Comparison of ENCODE assay signal across 11 cellular contexts in genomic region chr2:19046986-19047780, GRCh38.
A peak's percentile ranks its signal among the peaks of the same experiment; 100 is the strongest.
DNase-seq lines count a peak whose midpoint lies in the region; ATAC-seq and TF ChIP-seq lines count a peak whose summit lies in the region.
"Had no signal": no experiment of that assay in that cellular context is flagged by ENCODE, and none has a peak within 500 bp of the region (broad histone marks: within the 10 kb centered on the region; RNA-seq: fewer than 3 reads in every experiment).

No MANE protein-coding gene starts in this region.

- no peaks in the 10 kb centered on the region for H3K79me1 ChIP-seq in mesendoderm (ENCODE audit: low read length)

- no peak overlapping the region for H3K27ac Mint-ChIP-seq in CD14-positive monocyte
- H3K27ac Mint-ChIP-seq: CD4-positive, alpha-beta T cell had no signal

- no peak overlapping the region for H3K23ac ChIP-seq in mesendoderm (ENCODE audit: low read length)

- intact Hi-C loops in right cardiac atrium (cut with DNase I) (no loop called here), CD14-positive monocyte (cut with micrococcal nuclease) (no loop called here)

- peaks cover 2% of the 10 kb centered on the region for H3K4me1 ChIP-seq in right cardiac atrium (ENCODE audit: control insufficient read depth, insufficient read depth, low read length)
- H3K4me1 ChIP-seq in mesendoderm (ENCODE audit: control insufficient read depth, low read depth, low read length), result no peaks in the 10 kb centered on the region
- H3K4me1 ChIP-seq: esophagus squamous epithelium had no signal

- no peak overlapping the region for H4K5ac ChIP-seq in mesendoderm (ENCODE audit: low read length)

- no peak overlapping the region for H3K4ac ChIP-seq in mesendoderm (ENCODE audit: low read depth, low read length)

- H3K4me3 Mint-ChIP-seq in CD14-positive monocyte, result no peak overlapping the region
- H3K4me3 Mint-ChIP-seq: CD4-positive, alpha-beta T cell had no signal

- ATAC-seq in GM18511 (IDR thresholded peaks at IDR 0.05; ENCODE audit: unreplicated experiment) (peak; percentile 94), GM21717 (IDR thresholded peaks at IDR 0.05; ENCODE audit: unreplicated experiment) (peak; percentile 80), HG03354 (IDR thresholded peaks at IDR 0.05; ENCODE audit: poor library complexity, severe bottlenecking, unreplicated experiment) (peak; percentile 90), right cardiac atrium (peak; percentile 89 to 92)

- H3K9me3 ChIP-seq in right cardiac atrium (ENCODE audit: control insufficient read depth, low read length), result no peaks in the 10 kb centered on the region
- H3K9me3 ChIP-seq: esophagus squamous epithelium had no signal

- H3K4me1 Mint-ChIP-seq in CD14-positive monocyte, result no peaks in the 10 kb centered on the region

- no peak overlapping the region for H2AK5ac ChIP-seq in mesendoderm (ENCODE audit: low read length)

- no peaks in the 10 kb centered on the region for H3K36me3 ChIP-seq in mesendoderm (ENCODE audit: control insufficient read depth, insufficient read depth, low read length)
- H3K36me3 ChIP-seq: esophagus squamous epithelium had no signal

- no peaks in the 10 kb centered on the region for H3K79me2 ChIP-seq in mesendoderm (ENCODE audit: control insufficient read depth, insufficient read depth, low read length)

- H3K27me3 ChIP-seq in right cardiac atrium (ENCODE audit: control insufficient read depth, insufficient read depth) (no peaks in the 10 kb centered on the region), mesendoderm (ENCODE audit: insufficient read depth, low read length, poor library complexity) (no peaks in the 10 kb centered on the region)
- H3K27me3 ChIP-seq: esophagus squamous epithelium had no signal

- TF ChIP-seq CTCF in CD14-positive monocyte (IDR thresholded peaks at IDR 0.05), result no peak

- H2BK15ac ChIP-seq in mesendoderm (replicated peaks; ENCODE audit: low read depth), result no peak overlapping the region

- H3K9me3 Mint-ChIP-seq in CD14-positive monocyte, result peaks cover 1 to 19% (median 4%) of the 10 kb centered on the region in 7 donors

- H3K27me3 Mint-ChIP-seq in CD14-positive monocyte (ENCODE audit: low read depth in 3 of 3), result peaks cover 0 to 2% (median 0%) of the 10 kb centered on the region in 3 donors
- H3K27me3 Mint-ChIP-seq: CD4-positive, alpha-beta T cell had no signal

- H3K9ac ChIP-seq in mesendoderm (ENCODE audit: low read length), result no peak overlapping the region

- no peak overlapping the region for H3K18ac ChIP-seq in mesendoderm (ENCODE audit: low read length)

- H3K4me2 ChIP-seq in mesendoderm (ENCODE audit: low read length), result no peak overlapping the region

- H4K8ac ChIP-seq in mesendoderm (ENCODE audit: low read depth, low read length), result no peak overlapping the region

- no peaks in the 10 kb centered on the region for H3K36me3 Mint-ChIP-seq in CD14-positive monocyte

- H3K27ac ChIP-seq in right cardiac atrium (ENCODE audit: low read length) (no peak overlapping the region), mesendoderm (ENCODE audit: low read depth, low read length) (no peak overlapping the region)
- H3K27ac ChIP-seq: esophagus squamous epithelium had no signal

- peak in 2 of 3 donors; percentile 12 to 37 for DNase-seq in right cardiac atrium
- DNase-seq in CD14-positive monocyte (ENCODE audit: low spot score), result no peak
- no peak for DNase-seq in nucleus accumbens (lab: John Stamatoyannopoulos, UW)
- DNase-seq in mesendoderm, result no peak
- no peak for DNase-seq in COLO668 (lab: John Stamatoyannopoulos, UW; ENCODE audit: unreplicated experiment)
- DNase-seq: CD4-positive, alpha-beta T cell; esophagus squamous epithelium; NCI-H446 treated with DMSO at 0.1 percent for 48 hours had no signal

- no peak overlapping the region for H3K56ac ChIP-seq in mesendoderm (ENCODE audit: low read length)

- H3K4me3 ChIP-seq in right cardiac atrium (ENCODE audit: low read length) (no peak overlapping the region), mesendoderm (ENCODE audit: low read length) (no peak overlapping the region)
- H3K4me3 ChIP-seq: esophagus squamous epithelium had no signal

- H2BK120ac ChIP-seq in mesendoderm (ENCODE audit: low read depth, low read length), result no peak overlapping the region

- H2BK5ac ChIP-seq in mesendoderm (ENCODE audit: low read length), result no peak overlapping the region

- 32% methylated on average over 4 of the region's 4 CpGs for WGBS in right cardiac atrium
- WGBS in mesendoderm (ENCODE audit: extremely low coverage, insufficient coverage, low lambda C conversion rate), result no CpG with 5 or more reads among the region's 4 CpGs

Comparison
In these comparisons a context has a peak if more than half of its experiments do, and no peak if none do; other contexts are left out.
1. DNase-seq: peak in right cardiac atrium (2 of 3); none in CD14-positive monocyte (single experiment), nucleus accumbens (0 of 56), mesendoderm (single experiment) and COLO668 (single experiment).
2. Peak in every context shown above with its lines, with median percentiles within 50 percentile points of each other: ATAC-seq.